In the genomic region with DNA sequence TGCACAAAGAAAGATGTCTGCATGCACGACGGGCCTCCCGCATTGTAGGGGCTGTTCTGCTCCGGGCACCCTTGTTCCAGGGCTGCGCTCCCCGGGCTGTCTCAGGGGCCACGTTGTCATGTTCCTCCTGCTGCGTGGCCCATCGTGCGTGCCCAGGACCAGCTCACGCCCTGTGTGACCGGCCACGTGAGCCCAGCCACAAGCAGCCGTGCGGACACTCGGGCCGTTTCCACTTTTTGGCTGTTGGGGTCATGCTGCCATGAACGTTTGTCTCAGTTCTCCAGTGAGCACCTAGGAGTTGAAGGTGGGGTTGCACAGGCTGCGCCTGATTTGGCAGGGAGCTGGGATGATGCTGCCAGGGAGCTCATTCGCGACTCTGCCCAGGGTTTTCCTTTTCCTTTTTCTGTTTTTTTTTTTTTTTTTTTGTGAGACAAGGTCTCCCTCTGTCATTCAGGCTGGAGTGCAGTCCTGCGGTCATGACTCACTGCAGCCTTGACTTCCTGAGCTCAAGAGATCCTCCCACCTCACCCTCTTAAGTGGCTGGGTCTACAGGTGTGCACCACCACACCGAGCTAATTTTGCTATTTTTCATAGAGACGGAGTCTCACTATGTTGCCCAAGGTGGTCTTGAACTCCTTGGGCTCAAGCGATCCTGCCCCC, we compare ENCODE assay signal across 22 cellular contexts. TPM values are rescaled to one million over a fixed set of nuclear protein-coding genes. Genes with fewer than 3 reads are reported as not detected.
DNase-seq lines count a peak whose midpoint lies in the region; ATAC-seq and TF ChIP-seq lines count a peak whose summit lies in the region.
"Had no signal": no experiment of that assay in that cellular context is flagged by ENCODE, and none has a peak within 500 bp of the region (broad histone marks: within the 10 kb centered on the region; RNA-seq: fewer than 3 reads in every experiment).

No MANE protein-coding gene starts in this region.

- no peaks in the 10 kb centered on the region for H3K9me3 Mint-ChIP-seq in activated naive CD4-positive, alpha-beta T cell treated with anti-CD3 and anti-CD28 coated beads for 36 hours
- H3K9me3 Mint-ChIP-seq in CD14-positive monocyte = peaks cover 0 to 11% (median 0%) of the 10 kb centered on the region in 7 donors
- H3K9me3 Mint-ChIP-seq: H9; stimulated activated memory B cell treated with anti-CD40 and anti-IgM and Interleukin-4, amounts not matched to agents 10 μg/mL and 1 μg/mL and 100 μg/mL, for 72 hours; WTC11 had no signal

- H3K4me3 Mint-ChIP-seq in activated naive CD4-positive, alpha-beta T cell treated with anti-CD3 and anti-CD28 coated beads for 36 hours = no peak overlapping the region
- no peak overlapping the region for H3K4me3 Mint-ChIP-seq in CD14-positive monocyte
- H3K4me3 Mint-ChIP-seq: B cell; H9; stimulated activated memory B cell treated with anti-CD40 and anti-IgM and Interleukin-4, amounts not matched to agents 10 μg/mL and 1 μg/mL and 100 μg/mL, for 72 hours; WTC11 had no signal

- H3K9me2 ChIP-seq in PC-3 (replicated peaks; ENCODE audit: low read length) = no peaks in the 10 kb centered on the region

- DNase-seq in PC-3 = peak; percentile 48
- DNase-seq in activated naive CD4-positive, alpha-beta T cell treated with anti-CD3 and anti-CD28 coated beads for 36 hours = no peak
- no peak for DNase-seq in CD14-positive monocyte (ENCODE audit: low spot score)
- DNase-seq: activated CD8-positive, alpha-beta memory T cell treated with anti-CD3 and anti-CD28 coated beads for 24 hours; activated effector memory CD4-positive, alpha-beta T cell treated with Interleukin-2 at 50 U/mL for 16 hours; anterior cingulate cortex; DMS79 treated with DMSO at 0.1 percent for 48 hours; H9; NCI-H1436 treated with DMSO at 0.1 percent for 48 hours; NCI-H345; Right ventricle myocardium superior; spleen; upper lobe of left lung had no signal

- H3K4me3 ChIP-seq in PC-3 (ENCODE audit: low read length) = no peak overlapping the region
- H3K4me3 ChIP-seq in subcutaneous abdominal adipose tissue (ENCODE audit: low read depth in 1 of 5, low read length in 5 of 5) = no peak overlapping the region
- H3K4me3 ChIP-seq: coronary artery, lung, spleen, upper lobe of left lung had no signal

- no peak overlapping the region for H3K4me2 ChIP-seq in PC-3 (ENCODE audit: low read length)

- TF ChIP-seq CTCF in PC-3 (conservative IDR thresholded peaks at IDR 0.05; ENCODE audit: low read depth, low read length) = no peak
- TF ChIP-seq CTCF in CD14-positive monocyte (IDR thresholded peaks at IDR 0.05) = no peak

- no peak overlapping the region for H3K27ac Mint-ChIP-seq in activated naive CD4-positive, alpha-beta T cell treated with anti-CD3 and anti-CD28 coated beads for 36 hours
- H3K27ac Mint-ChIP-seq in CD14-positive monocyte = peak overlapping the region in 2 of 7 donors; percentile 57 to 67
- H3K27ac Mint-ChIP-seq: B cell; progenitor cell of endocrine pancreas; stimulated activated memory B cell treated with anti-CD40 and anti-IgM and Interleukin-4, amounts not matched to agents 10 μg/mL and 1 μg/mL and 100 μg/mL, for 72 hours; WTC11 had no signal

- peak; percentile 35; the same call in 1 of the 2 replicates for ATAC-seq in PC-3
- ATAC-seq: gastroesophageal sphincter; stimulated activated memory B cell treated with anti-CD40 and anti-IgM and Interleukin-4, amounts not matched to agents 10 μg/mL and 1 μg/mL and 100 μg/mL, for 72 hours; WTC11 had no signal

- CTCF ChIA-PET in PC-3 (lab: Charles Lee) = no interaction called here
- CTCF ChIA-PET in activated naive CD4-positive, alpha-beta T cell treated with anti-CD3 and anti-CD28 coated beads for 36 hours (lab: Charles Lee) = no interaction called here

- H3K4me1 Mint-ChIP-seq in activated naive CD4-positive, alpha-beta T cell treated with anti-CD3 and anti-CD28 coated beads for 36 hours (ENCODE audit: low read depth) = peaks cover 28% of the 10 kb centered on the region
- H3K4me1 Mint-ChIP-seq in CD14-positive monocyte = peaks cover 33% of the 10 kb centered on the region

- no peaks in the 10 kb centered on the region for H3K27me3 ChIP-seq in PC-3 (ENCODE audit: low read length)
- H3K27me3 ChIP-seq in subcutaneous abdominal adipose tissue (ENCODE audit: control insufficient read depth in 5 of 5, insufficient read depth in 4 of 5, low read length in 5 of 5) = no peaks in the 10 kb centered on the region
- H3K27me3 ChIP-seq: gastroesophageal sphincter, spleen, upper lobe of left lung had no signal

- BruUV-seq in PC-3 (replicated peaks; lab: Mats Ljungman, UMichigan) = no TSS peak

- POLR2A ChIA-PET in PC-3 (lab: Charles Lee; ENCODE audit: unreplicated experiment) = interaction anchor here (0.5 kb wide), 1 partner anchor 25 kb away, joined by 3 read pairs; no protein-coding TSS in a partner anchor

- H3K4me1 ChIP-seq in PC-3 (ENCODE audit: insufficient read depth, low read length) (0 out of 2 replicates have a peak, but pooled peaks cover 3% of the 10 kb centered on the region), subcutaneous abdominal adipose tissue (ENCODE audit: control insufficient read depth in 5 of 5, insufficient read depth in 5 of 5, low read length in 5 of 5) (peaks cover 2 to 76% (median 51%) of the 10 kb centered on the region in 5 donors)

- H3K9me3 ChIP-seq in PC-3 (ENCODE audit: low read length) = no peaks in the 10 kb centered on the region
- no peaks in the 10 kb centered on the region for H3K9me3 ChIP-seq in subcutaneous abdominal adipose tissue (ENCODE audit: control insufficient read depth in 5 of 5, low read length in 5 of 5)
- H3K9me3 ChIP-seq: gastroesophageal sphincter, spleen, upper lobe of left lung had no signal

- H3F3A ChIP-seq in PC-3 (ENCODE audit: low read length, unreplicated experiment) = no peaks in the 10 kb centered on the region

- H3K27me3 Mint-ChIP-seq in activated naive CD4-positive, alpha-beta T cell treated with anti-CD3 and anti-CD28 coated beads for 36 hours (ENCODE audit: low read depth) = no peaks in the 10 kb centered on the region
- H3K27me3 Mint-ChIP-seq in CD14-positive monocyte (ENCODE audit: low read depth in 3 of 3) = peaks cover 0 to 1% (median 0%) of the 10 kb centered on the region in 3 donors
- H3K27me3 Mint-ChIP-seq: B cell; progenitor cell of endocrine pancreas; stimulated activated memory B cell treated with anti-CD40 and anti-IgM and Interleukin-4, amounts not matched to agents 10 μg/mL and 1 μg/mL and 100 μg/mL, for 72 hours had no signal

- intact Hi-C loops in PC-3 (cut with micrococcal nuclease) = no loop called here
- intact Hi-C loops in activated naive CD4-positive, alpha-beta T cell treated with anti-CD3 and anti-CD28 coated beads for 36 hours (cut with micrococcal nuclease) = no loop called here
- intact Hi-C loops in CD14-positive monocyte (cut with micrococcal nuclease) = loop anchor here in 1 of 2 donors (10.0 kb wide), 1 partner anchor 62 kb away; no protein-coding TSS in a partner anchor

- H3K36me3 ChIP-seq in PC-3 (ENCODE audit: low read depth, low read length) (peaks cover 51% of the 10 kb centered on the region), subcutaneous abdominal adipose tissue (ENCODE audit: control insufficient read depth in 5 of 5, insufficient read depth in 5 of 5, low read length in 5 of 5) (peaks cover 0 to 57% (median 18%) of the 10 kb centered on the region in 5 donors)

- H3K27ac ChIP-seq in PC-3 (ENCODE audit: low read length) (no peak overlapping the region), cingulate gyrus (ENCODE audit: low read depth, low read length) (peak overlapping the region; percentile 85), subcutaneous abdominal adipose tissue (ENCODE audit: low read depth, low read length) (peak overlapping the region; percentile 37)
- H3K27ac ChIP-seq: spleen had no signal

- H3K79me2 ChIP-seq in PC-3 (ENCODE audit: low read length) = peaks cover 80% of the 10 kb centered on the region

- H4K20me1 ChIP-seq in PC-3 (ENCODE audit: low read length) = 0 out of 2 replicates have a peak, but pooled peaks cover 31% of the 10 kb centered on the region

- H3K9ac ChIP-seq in PC-3 (ENCODE audit: low read length) (no peak overlapping the region), subcutaneous abdominal adipose tissue (ENCODE audit: low read length in 5 of 5) (no peak overlapping the region)

- no peak overlapping the region for H2AFZ ChIP-seq in PC-3 (ENCODE audit: low read length)

- peaks cover 3% of the 10 kb centered on the region for H3K36me3 Mint-ChIP-seq in activated naive CD4-positive, alpha-beta T cell treated with anti-CD3 and anti-CD28 coated beads for 36 hours (ENCODE audit: low read depth)
- H3K36me3 Mint-ChIP-seq in CD14-positive monocyte = peaks cover 41 to 78% of the 10 kb centered on the region in 2 donors

RNA-seq across cellular contexts. Expression of gene PDXK, which starts 17.4 kb away (rescaled TPM):
- total RNA-seq in PC-3 (2014; rRNA removed) = 423 and 464 TPM in 2 replicates
- 100 to 1,000 TPM; 125 to 133 TPM for total RNA-seq in activated naive CD4-positive, alpha-beta T cell treated with anti-CD3 and anti-CD28 coated beads for 36 hours
- 100 to 1,000 TPM; 210 to 214 TPM for polyA plus RNA-seq in CD14-positive monocyte

RNA-seq across cellular contexts. Expression of gene CSTB, which starts 39.8 kb away (rescaled TPM):
- 99.2 and 151 TPM in 2 replicates for total RNA-seq in PC-3 (2014; rRNA removed)
- 10 to 100 TPM; 22.8 to 23.0 TPM for total RNA-seq in activated naive CD4-positive, alpha-beta T cell treated with anti-CD3 and anti-CD28 coated beads for 36 hours
- polyA plus RNA-seq in CD14-positive monocyte = 100 to 1,000 TPM; 115 to 120 TPM

RNA-seq across cellular contexts. Expression of gene RRP1, which starts 53.0 kb away (rescaled TPM):
- 76.4 and 96.6 TPM in 2 replicates for total RNA-seq in PC-3 (2014; rRNA removed)
- total RNA-seq in activated naive CD4-positive, alpha-beta T cell treated with anti-CD3 and anti-CD28 coated beads for 36 hours = 10 to 100 TPM; 33.6 to 35.5 TPM
- polyA plus RNA-seq in CD14-positive monocyte = 1 to 10 TPM; 2.7 to 4.6 TPM
